In the genomic region with DNA sequence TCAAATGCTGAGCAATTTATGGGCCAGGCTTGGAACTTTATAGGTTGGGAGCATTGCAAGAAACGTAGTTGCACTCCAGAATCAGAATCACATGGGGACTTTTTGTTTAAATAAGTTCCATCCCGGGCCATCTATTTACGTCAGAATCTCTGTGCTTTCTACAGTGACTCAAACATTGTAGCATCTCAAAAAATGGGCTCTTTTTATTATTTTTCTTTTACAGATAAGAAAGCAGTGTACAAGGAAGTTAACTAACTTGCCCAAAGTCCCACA, we compare ENCODE assay signal across 1 cellular context.
A peak's percentile ranks its signal among the peaks of the same experiment; 100 is the strongest.
TF ChIP-seq lines count a peak whose summit lies in the region.

No MANE protein-coding gene starts in this region.

TF ChIP-seq in HepG2, 621 proteins besides CTCF, POLR2A, EP300 and RAD21:
- TF ChIP-seq, protein P1, sequence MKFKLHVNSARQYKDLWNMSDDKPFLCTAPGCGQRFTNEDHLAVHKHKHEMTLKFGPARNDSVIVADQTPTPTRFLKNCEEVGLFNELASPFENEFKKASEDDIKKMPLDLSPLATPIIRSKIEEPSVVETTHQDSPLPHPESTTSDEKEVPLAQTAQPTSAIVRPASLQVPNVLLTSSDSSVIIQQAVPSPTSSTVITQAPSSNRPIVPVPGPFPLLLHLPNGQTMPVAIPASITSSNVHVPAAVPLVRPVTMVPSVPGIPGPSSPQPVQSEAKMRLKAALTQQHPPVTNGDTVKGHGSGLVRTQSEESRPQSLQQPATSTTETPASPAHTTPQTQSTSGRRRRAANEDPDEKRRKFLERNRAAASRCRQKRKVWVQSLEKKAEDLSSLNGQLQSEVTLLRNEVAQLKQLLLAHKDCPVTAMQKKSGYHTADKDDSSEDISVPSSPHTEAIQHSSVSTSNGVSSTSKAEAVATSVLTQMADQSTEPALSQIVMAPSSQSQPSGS (CRISPR knock-in tag; IDR thresholded peaks at IDR 0.05): 0 out of 2 replicates have a peak, but pooled peaks have one; percentile 2
- TF ChIP-seq ZNF556 (CRISPR knock-in tag; IDR thresholded peaks at IDR 0.05; ENCODE audit: borderline replicate concordance): no peak
